35 cellular contexts compared by ENCODE assay signal in the genomic region with DNA sequence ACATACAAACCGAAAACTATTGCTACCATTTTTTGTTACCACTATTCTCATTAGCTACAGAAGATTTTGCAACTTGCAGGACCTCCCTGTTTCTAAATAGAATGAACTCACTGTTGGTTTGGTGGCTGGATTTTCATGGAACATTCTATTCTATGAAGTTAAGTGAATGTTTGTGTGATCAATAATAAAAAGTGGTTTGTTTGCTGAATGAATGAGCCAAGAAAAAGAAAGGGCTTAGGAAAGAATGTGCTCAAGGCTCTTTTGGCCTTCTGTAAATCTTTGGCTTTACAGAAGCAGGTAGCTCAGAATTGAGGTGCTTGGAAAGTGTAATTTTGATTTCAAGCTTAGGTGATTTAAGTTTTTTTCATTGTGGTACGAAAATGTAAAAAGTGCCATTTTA. TPM values are rescaled to one million over a fixed set of nuclear protein-coding genes. Genes with fewer than 3 reads are reported as not detected.
"Had no signal": no experiment of that assay in that cellular context is flagged by ENCODE, and none has a peak within 500 bp of the region (broad histone marks: within the 10 kb centered on the region; RNA-seq: fewer than 3 reads in every experiment).

No MANE protein-coding gene starts in this region.

- H3K4me3 ChIP-seq: adrenal gland, ascending aorta, body of pancreas, cardiac muscle cell had no signal

- H3K4me1 ChIP-seq: adrenal gland, ascending aorta, body of pancreas had no signal

- H3K9me3 ChIP-seq: adrenal gland, ascending aorta, body of pancreas had no signal

- ATAC-seq: activated naive CD4-positive, alpha-beta T cell treated with anti-CD3 and anti-CD28 coated beads, Interleukin-2, amount 50 U/mL, for 72 hours; activated naive CD8-positive, alpha-beta T cell treated with anti-CD3 and anti-CD28 coated beads, Interleukin-2, amount 50 U/mL, for 24 hours; activated T-cell treated with anti-CD3 and anti-CD28 coated beads, Interleukin-2, amount 50 U/mL, for 4 hours; activated T-cell treated with anti-CD3 and anti-CD28 coated beads, Interleukin-2, amount 50 U/mL, for 72 hours; activated T-helper 17 cell treated with anti-CD3 and anti-CD28 coated beads, Interleukin-2, amount 50 U/mL, for 72 hours; body of pancreas had no signal

- H3K27me3 ChIP-seq: adrenal gland, ascending aorta, body of pancreas, brain microvascular endothelial cell, cardiac muscle cell had no signal

- H3K36me3 ChIP-seq: adrenal gland, ascending aorta, brain microvascular endothelial cell, cardiac muscle cell had no signal

- H3K27ac ChIP-seq: adrenal gland, ascending aorta, body of pancreas, brain microvascular endothelial cell, cardiac muscle cell had no signal

- DNase-seq: activated effector memory CD4-positive, alpha-beta T cell treated with anti-CD3 and anti-CD28 coated beads, Interleukin-2, amount 50 U/mL, for 16 hours; activated effector memory CD4-positive, alpha-beta T cell treated with Interleukin-2 at 50 U/mL for 16 hours; activated gamma-delta T cell; activated gamma-delta T cell treated with Interleukin-2 at 50 U/mL for 16 hours; activated naive CD4-positive, alpha-beta T cell; activated naive CD4-positive, alpha-beta T cell treated with anti-CD3 and anti-CD28 coated beads for 36 hours; activated naive CD4-positive, alpha-beta T cell treated with anti-CD3 and anti-CD28 coated beads, Interleukin-2, amount 10 ng/mL, durations not matched to agents 7 days and 5 days; activated naive CD4-positive, alpha-beta T cell treated with anti-CD3 and anti-CD28 coated beads, Interleukin-2, amount 50 U/mL, for 16 hours; activated naive CD4-positive, alpha-beta T cell treated with Interleukin-2 at 50 U/mL for 16 hours; activated naive CD8-positive, alpha-beta T cell treated with anti-CD3 and anti-CD28 coated beads for 36 hours; activated naive CD8-positive, alpha-beta T cell treated with anti-CD3 and anti-CD28 coated beads, Interleukin-2, amount 10 ng/mL, durations not matched to agents 7 days and 5 days; activated naive CD8-positive, alpha-beta T cell treated with anti-CD3 and anti-CD28 coated beads, Interleukin-2, amount 50 U/mL, for 24 hours; activated T-cell treated with anti-CD3 and anti-CD28 coated beads, Interleukin-2, amount 50 U/mL, for 24 hours; activated T-cell treated with anti-CD3 and anti-CD28 coated beads, Interleukin-2, amount 50 U/mL, for 4 hours; activated T-cell treated with anti-CD3 and anti-CD28 coated beads, Interleukin-2, amount 50 U/mL, for 48 hours; activated T-cell treated with anti-CD3 and anti-CD28 coated beads, Interleukin-2, amount 50 U/mL, for 72 hours; adrenal gland; amniotic stem cell; aorta; body of pancreas; brain microvascular endothelial cell; caudate nucleus; central memory CD4-positive, alpha-beta T cell; cerebellar nuclear complex had no signal

RNA-seq across cellular contexts. Expression of gene SCGB1D2, which starts 5.9 kb away (rescaled TPM):
- total RNA-seq: activated naive CD4-positive, alpha-beta T cell treated with anti-CD3 and anti-CD28 coated beads for 36 hours; activated naive CD4-positive, alpha-beta T cell treated with anti-CD3 and anti-CD28 coated beads, Interleukin-2, amount 50 U/mL, for 72 hours; activated naive CD8-positive, alpha-beta T cell treated with anti-CD3 and anti-CD28 coated beads for 36 hours; activated naive CD8-positive, alpha-beta T cell treated with anti-CD3 and anti-CD28 coated beads, Interleukin-2, amount 10 ng/mL, durations not matched to agents 7 days and 5 days; activated T-cell treated with anti-CD3 and anti-CD28 coated beads, Interleukin-2, amount 50 U/mL, for 4 hours; activated T-cell treated with anti-CD3 and anti-CD28 coated beads, Interleukin-2, amount 50 U/mL, for 72 hours; activated T-helper 1 cell treated with anti-CD3 and anti-CD28 coated beads, Interleukin-12 subunit alpha, Interleukin-12 subunit beta, Interleukin-2, Interleukin-4 antibody, amounts not matched to agents 30 ng/mL and 10 ng/mL and 1 ng/mL, durations not matched to agents 14 hours and 24 hours and 36 hours; activated T-helper 17 cell treated with anti-CD3 and anti-CD28 coated beads, Interleukin-2, amount 50 U/mL, for 72 hours; activated T-helper 2 cell treated with anti-CD3 and anti-CD28 coated beads, Interferon-gamma antibody, Interleukin-2, Interleukin-4, amounts not matched to agents 10 μg/mL and 5 μg/mL and 100 μg/mL, durations not matched to agents 14 hours and 24 hours and 36 hours; aorta; ascending aorta; astrocyte; body of pancreas; bronchial epithelial cell; cardiac muscle cell; cardiac septum; cerebellum; chondrocyte had no signal

RNA-seq across cellular contexts. Expression of gene SCGB2A1, which starts 27.7 kb away (rescaled TPM):
- total RNA-seq: activated naive CD4-positive, alpha-beta T cell treated with anti-CD3 and anti-CD28 coated beads for 36 hours; activated naive CD4-positive, alpha-beta T cell treated with anti-CD3 and anti-CD28 coated beads, Interleukin-2, amount 50 U/mL, for 72 hours; activated naive CD8-positive, alpha-beta T cell treated with anti-CD3 and anti-CD28 coated beads for 36 hours; activated naive CD8-positive, alpha-beta T cell treated with anti-CD3 and anti-CD28 coated beads, Interleukin-2, amount 10 ng/mL, durations not matched to agents 7 days and 5 days; activated T-cell treated with anti-CD3 and anti-CD28 coated beads, Interleukin-2, amount 50 U/mL, for 4 hours; activated T-cell treated with anti-CD3 and anti-CD28 coated beads, Interleukin-2, amount 50 U/mL, for 72 hours; activated T-helper 1 cell treated with anti-CD3 and anti-CD28 coated beads, Interleukin-12 subunit alpha, Interleukin-12 subunit beta, Interleukin-2, Interleukin-4 antibody, amounts not matched to agents 30 ng/mL and 10 ng/mL and 1 ng/mL, durations not matched to agents 14 hours and 24 hours and 36 hours; activated T-helper 17 cell treated with anti-CD3 and anti-CD28 coated beads, Interleukin-2, amount 50 U/mL, for 72 hours; activated T-helper 2 cell treated with anti-CD3 and anti-CD28 coated beads, Interferon-gamma antibody, Interleukin-2, Interleukin-4, amounts not matched to agents 10 μg/mL and 5 μg/mL and 100 μg/mL, durations not matched to agents 14 hours and 24 hours and 36 hours; adrenal gland; aorta; ascending aorta; astrocyte; bronchial epithelial cell; cardiac muscle cell; cardiac septum; cerebellum; chondrocyte had no signal

RNA-seq across cellular contexts. Expression of gene SCGB2A2, which starts 33.8 kb away (rescaled TPM):
- total RNA-seq: activated naive CD4-positive, alpha-beta T cell treated with anti-CD3 and anti-CD28 coated beads for 36 hours; activated naive CD4-positive, alpha-beta T cell treated with anti-CD3 and anti-CD28 coated beads, Interleukin-2, amount 50 U/mL, for 72 hours; activated naive CD8-positive, alpha-beta T cell treated with anti-CD3 and anti-CD28 coated beads for 36 hours; activated naive CD8-positive, alpha-beta T cell treated with anti-CD3 and anti-CD28 coated beads, Interleukin-2, amount 10 ng/mL, durations not matched to agents 7 days and 5 days; activated T-cell treated with anti-CD3 and anti-CD28 coated beads, Interleukin-2, amount 50 U/mL, for 4 hours; activated T-cell treated with anti-CD3 and anti-CD28 coated beads, Interleukin-2, amount 50 U/mL, for 72 hours; activated T-helper 1 cell treated with anti-CD3 and anti-CD28 coated beads, Interleukin-12 subunit alpha, Interleukin-12 subunit beta, Interleukin-2, Interleukin-4 antibody, amounts not matched to agents 30 ng/mL and 10 ng/mL and 1 ng/mL, durations not matched to agents 14 hours and 24 hours and 36 hours; activated T-helper 17 cell treated with anti-CD3 and anti-CD28 coated beads, Interleukin-2, amount 50 U/mL, for 72 hours; activated T-helper 2 cell treated with anti-CD3 and anti-CD28 coated beads, Interferon-gamma antibody, Interleukin-2, Interleukin-4, amounts not matched to agents 10 μg/mL and 5 μg/mL and 100 μg/mL, durations not matched to agents 14 hours and 24 hours and 36 hours; adrenal gland; aorta; ascending aorta; astrocyte; body of pancreas; bronchial epithelial cell; cardiac muscle cell; cardiac septum; cerebellum; chondrocyte had no signal

RNA-seq across cellular contexts. Expression of gene SCGB1D1, which starts 46.2 kb away (rescaled TPM):
- total RNA-seq: activated naive CD4-positive, alpha-beta T cell treated with anti-CD3 and anti-CD28 coated beads for 36 hours; activated naive CD4-positive, alpha-beta T cell treated with anti-CD3 and anti-CD28 coated beads, Interleukin-2, amount 50 U/mL, for 72 hours; activated naive CD8-positive, alpha-beta T cell treated with anti-CD3 and anti-CD28 coated beads for 36 hours; activated naive CD8-positive, alpha-beta T cell treated with anti-CD3 and anti-CD28 coated beads, Interleukin-2, amount 10 ng/mL, durations not matched to agents 7 days and 5 days; activated T-cell treated with anti-CD3 and anti-CD28 coated beads, Interleukin-2, amount 50 U/mL, for 4 hours; activated T-cell treated with anti-CD3 and anti-CD28 coated beads, Interleukin-2, amount 50 U/mL, for 72 hours; activated T-helper 1 cell treated with anti-CD3 and anti-CD28 coated beads, Interleukin-12 subunit alpha, Interleukin-12 subunit beta, Interleukin-2, Interleukin-4 antibody, amounts not matched to agents 30 ng/mL and 10 ng/mL and 1 ng/mL, durations not matched to agents 14 hours and 24 hours and 36 hours; activated T-helper 17 cell treated with anti-CD3 and anti-CD28 coated beads, Interleukin-2, amount 50 U/mL, for 72 hours; activated T-helper 2 cell treated with anti-CD3 and anti-CD28 coated beads, Interferon-gamma antibody, Interleukin-2, Interleukin-4, amounts not matched to agents 10 μg/mL and 5 μg/mL and 100 μg/mL, durations not matched to agents 14 hours and 24 hours and 36 hours; adrenal gland; aorta; ascending aorta; astrocyte; body of pancreas; bronchial epithelial cell; cardiac muscle cell; cardiac septum; cerebellum; chondrocyte had no signal
